1 cellular context compared by ENCODE assay signal in the genomic region with DNA sequence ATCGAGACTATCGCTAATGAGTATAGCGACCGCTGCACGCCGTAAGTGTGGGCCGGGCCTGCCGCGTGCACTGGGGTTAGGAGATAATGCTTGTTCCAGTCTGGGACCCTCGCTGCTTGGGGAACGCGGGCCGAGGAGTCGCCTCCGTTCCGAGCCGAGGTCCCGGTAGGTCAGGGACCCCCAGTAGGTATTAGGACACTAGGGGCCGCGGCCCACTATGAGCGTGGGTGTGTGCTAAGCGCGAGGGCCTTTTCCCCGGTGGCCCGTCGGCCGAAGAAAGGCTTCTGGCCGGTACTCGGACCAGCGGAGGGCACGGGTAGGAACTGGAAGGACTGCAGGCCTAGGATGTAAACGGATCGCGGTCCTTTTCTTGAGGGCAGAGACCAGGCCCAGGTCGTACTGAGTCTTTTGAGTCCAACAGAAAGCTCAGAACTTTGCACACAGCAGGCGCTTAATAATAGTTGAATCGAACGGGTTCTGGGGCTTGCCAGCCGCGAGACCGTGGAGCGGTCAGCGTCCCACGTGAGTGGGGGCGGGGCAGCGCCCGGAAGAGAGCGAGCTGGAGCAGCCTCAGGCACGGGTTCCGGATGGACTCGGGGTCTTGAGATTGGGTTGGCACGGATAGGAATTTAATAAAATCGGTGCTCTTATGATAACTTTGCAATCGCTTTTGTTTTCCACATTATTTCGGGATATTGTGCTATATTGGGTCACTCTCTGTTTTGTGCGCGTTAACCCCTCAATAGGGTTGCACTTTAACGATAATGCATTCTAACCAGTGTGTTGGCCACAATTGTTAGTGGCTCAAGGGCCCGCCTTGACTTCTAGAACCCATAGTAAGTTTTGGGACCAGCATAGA.
TF ChIP-seq lines count a peak whose summit lies in the region.

No MANE protein-coding gene starts in this region.

TF ChIP-seq in HepG2, 621 proteins besides CTCF, POLR2A, EP300 and RAD21 (continued from another document and continues in another):
- TF ChIP-seq MTERF4 (CRISPR knock-in tag; IDR thresholded peaks at IDR 0.05) (peak; percentile 63; the same call in 1 of the 2 replicates), PLSCR1 (CRISPR knock-in tag; IDR thresholded peaks at IDR 0.05; ENCODE audit: borderline replicate concordance) (no peak), ZNF720 (CRISPR knock-in tag; IDR thresholded peaks at IDR 0.05) (no peak), HIVEP1 (CRISPR knock-in tag; IDR thresholded peaks at IDR 0.05) (no peak), ZNF441 (CRISPR knock-in tag; IDR thresholded peaks at IDR 0.05; ENCODE audit: borderline replicate concordance) (no peak), PCBP2 (optimal IDR thresholded peaks at IDR 0.05; ENCODE audit: low read depth, low read length, poor library complexity, severe bottlenecking) (no peak), ZBTB38 (CRISPR knock-in tag; IDR thresholded peaks at IDR 0.05) (peak; percentile 30; the same call in 1 of the 2 replicates), HOXA7 (CRISPR knock-in tag; IDR thresholded peaks at IDR 0.05) (no peak), AHDC1 (CRISPR knock-in tag; IDR thresholded peaks at IDR 0.05; ENCODE audit: borderline replicate concordance) (no peak), SMAD1 (CRISPR knock-in tag; IDR thresholded peaks at IDR 0.05; ENCODE audit: borderline replicate concordance, low read depth) (0 out of 2 replicates have a peak, but pooled peaks have one; percentile 21), ZKSCAN5 (CRISPR knock-in tag; IDR thresholded peaks at IDR 0.05) (no peak), MXD1 (CRISPR knock-in tag; IDR thresholded peaks at IDR 0.05) (no peak; the same call in 1 of the 2 replicates), ZNF83 (CRISPR knock-in tag; IDR thresholded peaks at IDR 0.05; ENCODE audit: borderline replicate concordance) (no peak; the same call in 1 of the 2 replicates), NFE2 (CRISPR knock-in tag; IDR thresholded peaks at IDR 0.05) (no peak), NR0B2 (CRISPR knock-in tag; IDR thresholded peaks at IDR 0.05) (peak; percentile 32; the same call in 1 of the 2 replicates), PRPF4 (IDR thresholded peaks at IDR 0.05; ENCODE audit: low read depth, low read length, poor library complexity, severe bottlenecking) (no peak), PHB2 (IDR thresholded peaks at IDR 0.05; ENCODE audit: partially characterized antibody) (no peak), ZNF713 (CRISPR knock-in tag; IDR thresholded peaks at IDR 0.05) (no peak), ZSCAN21 (CRISPR knock-in tag; IDR thresholded peaks at IDR 0.05; ENCODE audit: borderline replicate concordance) (no peak; the same call in 1 of the 2 replicates), EHMT2 (IDR thresholded peaks at IDR 0.05; ENCODE audit: borderline replicate concordance, low read depth, low read length) (no peak), ZNF776 (CRISPR knock-in tag; IDR thresholded peaks at IDR 0.05) (no peak), ZNF256 (CRISPR knock-in tag; conservative IDR thresholded peaks at IDR 0.05) (peak; percentile 14; the same call in 1 of the 2 replicates), ZNF75D (CRISPR knock-in tag; IDR thresholded peaks at IDR 0.05; ENCODE audit: borderline replicate concordance) (no peak), GFI1 (CRISPR knock-in tag; IDR thresholded peaks at IDR 0.05; ENCODE audit: borderline replicate concordance) (no peak), THAP7 (CRISPR knock-in tag; IDR thresholded peaks at IDR 0.05) (no peak), ZNF136 (CRISPR knock-in tag; IDR thresholded peaks at IDR 0.05; ENCODE audit: low read depth) (no peak), ZNF280D (CRISPR knock-in tag; IDR thresholded peaks at IDR 0.05) (no peak)
- TF ChIP-seq, protein P1, sequence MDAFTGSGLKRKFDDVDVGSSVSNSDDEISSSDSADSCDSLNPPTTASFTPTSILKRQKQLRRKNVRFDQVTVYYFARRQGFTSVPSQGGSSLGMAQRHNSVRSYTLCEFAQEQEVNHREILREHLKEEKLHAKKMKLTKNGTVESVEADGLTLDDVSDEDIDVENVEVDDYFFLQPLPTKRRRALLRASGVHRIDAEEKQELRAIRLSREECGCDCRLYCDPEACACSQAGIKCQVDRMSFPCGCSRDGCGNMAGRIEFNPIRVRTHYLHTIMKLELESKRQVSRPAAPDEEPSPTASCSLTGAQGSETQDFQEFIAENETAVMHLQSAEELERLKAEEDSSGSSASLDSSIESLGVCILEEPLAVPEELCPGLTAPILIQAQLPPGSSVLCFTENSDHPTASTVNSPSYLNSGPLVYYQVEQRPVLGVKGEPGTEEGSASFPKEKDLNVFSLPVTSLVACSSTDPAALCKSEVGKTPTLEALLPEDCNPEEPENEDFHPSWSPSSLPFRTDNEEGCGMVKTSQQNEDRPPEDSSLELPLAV (CRISPR knock-in tag; conservative IDR thresholded peaks at IDR 0.05; ENCODE audit: low read depth) = no peak
- TF ChIP-seq, protein P2, sequence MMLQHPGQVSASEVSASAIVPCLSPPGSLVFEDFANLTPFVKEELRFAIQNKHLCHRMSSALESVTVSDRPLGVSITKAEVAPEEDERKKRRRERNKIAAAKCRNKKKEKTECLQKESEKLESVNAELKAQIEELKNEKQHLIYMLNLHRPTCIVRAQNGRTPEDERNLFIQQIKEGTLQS (CRISPR knock-in tag; IDR thresholded peaks at IDR 0.05) = no peak
- TF ChIP-seq, protein P3, sequence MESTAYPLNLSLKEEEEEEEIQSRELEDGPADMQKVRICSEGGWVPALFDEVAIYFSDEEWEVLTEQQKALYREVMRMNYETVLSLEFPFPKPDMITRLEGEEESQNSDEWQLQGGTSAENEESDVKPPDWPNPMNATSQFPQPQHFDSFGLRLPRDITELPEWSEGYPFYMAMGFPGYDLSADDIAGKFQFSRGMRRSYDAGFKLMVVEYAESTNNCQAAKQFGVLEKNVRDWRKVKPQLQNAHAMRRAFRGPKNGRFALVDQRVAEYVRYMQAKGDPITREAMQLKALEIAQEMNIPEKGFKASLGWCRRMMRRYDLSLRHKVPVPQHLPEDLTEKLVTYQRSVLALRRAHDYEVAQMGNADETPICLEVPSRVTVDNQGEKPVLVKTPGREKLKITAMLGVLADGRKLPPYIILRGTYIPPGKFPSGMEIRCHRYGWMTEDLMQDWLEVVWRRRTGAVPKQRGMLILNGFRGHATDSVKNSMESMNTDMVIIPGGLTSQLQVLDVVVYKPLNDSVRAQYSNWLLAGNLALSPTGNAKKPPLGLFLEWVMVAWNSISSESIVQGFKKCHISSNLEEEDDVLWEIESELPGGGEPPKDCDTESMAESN (CRISPR knock-in tag; conservative IDR thresholded peaks at IDR 0.05) = no peak
- TF ChIP-seq, protein P4, sequence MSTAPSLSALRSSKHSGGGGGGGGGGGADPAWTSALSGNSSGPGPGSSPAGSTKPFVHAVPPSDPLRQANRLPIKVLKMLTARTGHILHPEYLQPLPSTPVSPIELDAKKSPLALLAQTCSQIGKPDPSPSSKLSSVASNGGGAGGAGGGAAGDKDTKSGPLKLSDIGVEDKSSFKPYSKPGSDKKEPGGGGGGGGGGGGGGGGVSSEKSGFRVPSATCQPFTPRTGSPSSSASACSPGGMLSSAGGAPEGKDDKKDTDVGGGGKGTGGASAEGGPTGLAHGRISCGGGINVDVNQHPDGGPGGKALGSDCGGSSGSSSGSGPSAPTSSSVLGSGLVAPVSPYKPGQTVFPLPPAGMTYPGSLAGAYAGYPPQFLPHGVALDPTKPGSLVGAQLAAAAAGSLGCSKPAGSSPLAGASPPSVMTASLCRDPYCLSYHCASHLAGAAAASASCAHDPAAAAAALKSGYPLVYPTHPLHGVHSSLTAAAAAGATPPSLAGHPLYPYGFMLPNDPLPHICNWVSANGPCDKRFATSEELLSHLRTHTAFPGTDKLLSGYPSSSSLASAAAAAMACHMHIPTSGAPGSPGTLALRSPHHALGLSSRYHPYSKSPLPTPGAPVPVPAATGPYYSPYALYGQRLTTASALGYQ (CRISPR knock-in tag; IDR thresholded peaks at IDR 0.05) = no peak
- TF ChIP-seq, protein P5, sequence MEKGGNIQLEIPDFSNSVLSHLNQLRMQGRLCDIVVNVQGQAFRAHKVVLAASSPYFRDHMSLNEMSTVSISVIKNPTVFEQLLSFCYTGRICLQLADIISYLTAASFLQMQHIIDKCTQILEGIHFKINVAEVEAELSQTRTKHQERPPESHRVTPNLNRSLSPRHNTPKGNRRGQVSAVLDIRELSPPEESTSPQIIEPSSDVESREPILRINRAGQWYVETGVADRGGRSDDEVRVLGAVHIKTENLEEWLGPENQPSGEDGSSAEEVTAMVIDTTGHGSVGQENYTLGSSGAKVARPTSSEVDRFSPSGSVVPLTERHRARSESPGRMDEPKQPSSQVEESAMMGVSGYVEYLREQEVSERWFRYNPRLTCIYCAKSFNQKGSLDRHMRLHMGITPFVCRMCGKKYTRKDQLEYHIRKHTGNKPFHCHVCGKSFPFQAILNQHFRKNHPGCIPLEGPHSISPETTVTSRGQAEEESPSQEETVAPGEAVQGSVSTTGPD (CRISPR knock-in tag; IDR thresholded peaks at IDR 0.05) = no peak
